37 cellular contexts compared by ENCODE assay signal in the genomic region with DNA sequence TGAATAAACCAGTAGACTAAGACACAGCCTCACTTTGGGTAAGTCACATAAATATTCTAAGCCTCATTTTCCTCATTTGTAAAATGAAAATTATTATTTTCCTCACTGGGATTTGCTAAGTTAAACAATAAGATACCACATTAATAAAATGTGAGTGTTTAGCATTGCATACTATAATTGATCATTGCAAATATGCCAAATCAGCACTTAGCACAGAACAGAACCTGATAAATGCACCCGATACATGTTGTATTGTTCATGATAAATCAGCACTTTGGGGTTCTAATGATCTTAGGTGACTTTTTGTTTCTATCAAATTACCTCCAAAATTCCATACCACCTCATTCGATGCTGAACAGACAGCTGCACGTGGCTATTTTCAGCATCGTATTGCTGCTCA. TPM values are rescaled to one million over a fixed set of nuclear protein-coding genes. Genes with fewer than 3 reads are reported as not detected.
"Had no signal": no experiment of that assay in that cellular context is flagged by ENCODE, and none has a peak within 500 bp of the region (broad histone marks: within the 10 kb centered on the region; RNA-seq: fewer than 3 reads in every experiment).

No MANE protein-coding gene starts in this region.

- H3K36me3 ChIP-seq: MG63 had no signal

- H3K27me3 ChIP-seq: MG63 had no signal

- DNase-seq: Karpas-422, Kasumi-1, MG63, MM.1S, MV-4-11, NCI-H1048, NCI-H1092, NCI-H1092 treated with DMSO at 0.1 percent for 48 hours, NCI-H1105, NCI-H1105 treated with DMSO at 0.1 percent for 48 hours, NCI-H1417, NCI-H1417 treated with DMSO at 0.1 percent for 48 hours, NCI-H1436, NCI-H1436 treated with DMSO at 0.1 percent for 48 hours, NCI-H146, NCI-H1694, NCI-H1694 treated with DMSO at 0.1 percent for 48 hours, NCI-H187, NCI-H187 treated with DMSO at 0.1 percent for 48 hours, NCI-H1930, NCI-H2029, NCI-H2029 treated with DMSO at 0.1 percent for 48 hours, NCI-H2081, NCI-H2081 treated with DMSO at 0.1 percent for 48 hours, NCI-H2171, NCI-H2171 treated with DMSO at 0.1 percent for 48 hours, NCI-H2227 treated with DMSO at 0.1 percent for 48 hours, NCI-H226, NCI-H345, NCI-H446, NCI-H446 treated with DMSO at 0.1 percent for 48 hours, NCI-H510A, NCI-H510A treated with DMSO at 0.1 percent for 48 hours, NCI-H524, NCI-H524 treated with DMSO at 0.1 percent for 48 hours, NCI-H526 had no signal

- H3K4me3 ChIP-seq: MG63 had no signal

- H3K9me3 ChIP-seq: MG63 had no signal

RNA-seq across cellular contexts. Expression of a gene that starts 50.2 kb away (rescaled TPM):
- total RNA-seq: MCF 10A had no signal
